Comparison of ENCODE assay signal across 10 cellular contexts in genomic region chr1:66375125-66375524, GRCh38.
DNase-seq lines count a peak whose midpoint lies in the region; ATAC-seq and TF ChIP-seq lines count a peak whose summit lies in the region.
"Had no signal": no experiment of that assay in that cellular context is flagged by ENCODE, and none has a peak within 500 bp of the region (broad histone marks: within the 10 kb centered on the region; RNA-seq: fewer than 3 reads in every experiment).

No MANE protein-coding gene starts in this region.

- CTCF ChIA-PET in activated CD8-positive, alpha-beta T cell treated with anti-CD3 and anti-CD28 coated beads for 36 hours (lab: Charles Lee): interaction anchor here (1.0 to 4.9 kb wide), 9 partner anchors 7 to 100 kb away, joined by 3 to 32 read pairs (median 6); no protein-coding TSS in a partner anchor
- CTCF ChIA-PET in activated CD8-positive, alpha-beta T cell treated with anti-CD3 and anti-CD28 coated beads, Interleukin-2, amount 10 ng/mL, durations not matched to agents 7 days and 5 days (lab: Charles Lee): interaction anchor here (0.7 to 6.4 kb wide), 8 partner anchors 8 to 132 kb away, joined by 4 to 45 read pairs (median 7); no protein-coding TSS in a partner anchor

- TF ChIP-seq CTCF in activated CD8-positive, alpha-beta T cell treated with anti-CD3 and anti-CD28 coated beads for 36 hours (IDR thresholded peaks at IDR 0.05): no peak
- TF ChIP-seq CTCF in GM20000 (IDR thresholded peaks at IDR 0.05; ENCODE audit: extremely low read depth, missing control alignments): no peak

- no peak for ATAC-seq in activated CD8-positive, alpha-beta T cell treated with anti-CD3 and anti-CD28 coated beads for 36 hours
- ATAC-seq in activated CD8-positive, alpha-beta T cell treated with anti-CD3 and anti-CD28 coated beads, Interleukin-2, amount 10 ng/mL, durations not matched to agents 7 days and 5 days: no peak
- ATAC-seq in stimulated activated effector memory CD8-positive, alpha-beta T cell treated with anti-CD3 and anti-CD28 coated beads, Interleukin-12 subunit alpha, Interleukin-12 subunit beta, amount 100 ng/mL, for 72 hours: no peak
- ATAC-seq in GM21717 (IDR thresholded peaks at IDR 0.05; ENCODE audit: unreplicated experiment) (no peak), HG03159 (IDR thresholded peaks at IDR 0.05; ENCODE audit: unreplicated experiment) (no peak)

- H3K36me3 Mint-ChIP-seq in activated CD8-positive, alpha-beta T cell treated with anti-CD3 and anti-CD28 coated beads for 36 hours (ENCODE audit: low read depth): peaks cover 34% of the 10 kb centered on the region
- H3K36me3 Mint-ChIP-seq in activated CD8-positive, alpha-beta T cell treated with anti-CD3 and anti-CD28 coated beads, Interleukin-2, amount 10 ng/mL, durations not matched to agents 7 days and 5 days (ENCODE audit: low read depth): peaks cover 42% of the 10 kb centered on the region
- peaks cover 58% of the 10 kb centered on the region for H3K36me3 Mint-ChIP-seq in stimulated activated effector memory CD8-positive, alpha-beta T cell treated with anti-CD3 and anti-CD28 coated beads, Interleukin-12 subunit alpha, Interleukin-12 subunit beta, amount 100 ng/mL, for 72 hours

- H3K27me3 Mint-ChIP-seq in activated CD8-positive, alpha-beta T cell treated with anti-CD3 and anti-CD28 coated beads for 36 hours: no peaks in the 10 kb centered on the region
- H3K27me3 Mint-ChIP-seq in activated CD8-positive, alpha-beta T cell treated with anti-CD3 and anti-CD28 coated beads, Interleukin-2, amount 10 ng/mL, durations not matched to agents 7 days and 5 days (ENCODE audit: low read depth): no peaks in the 10 kb centered on the region

- DNase-seq in activated CD8-positive, alpha-beta T cell treated with anti-CD3 and anti-CD28 coated beads for 36 hours: no peak
- DNase-seq in activated CD8-positive, alpha-beta T cell treated with anti-CD3 and anti-CD28 coated beads, Interleukin-2, amount 10 ng/mL, durations not matched to agents 7 days and 5 days: no peak
- DNase-seq in MV-4-11 (lab: John Stamatoyannopoulos, UW) (peak; percentile 65), dedifferentiated amniotic fluid mesenchymal stem cell (ENCODE audit: extremely low spot score) (peak; percentile 61), GM20000 (ENCODE audit: low spot score) (no peak)
- DNase-seq in stimulated activated effector memory CD8-positive, alpha-beta T cell treated with anti-CD3 and anti-CD28 coated beads, Interleukin-12 subunit alpha, Interleukin-12 subunit beta, amount 100 ng/mL, for 72 hours (ENCODE audit: low spot score in 2 of 2): no peak
- DNase-seq: NCI-H526 treated with DMSO at 0.1 percent for 48 hours, nucleus accumbens had no signal

- peak overlapping the region; percentile 93 for H3K27ac Mint-ChIP-seq in activated CD8-positive, alpha-beta T cell treated with anti-CD3 and anti-CD28 coated beads for 36 hours
- no peak overlapping the region for H3K27ac Mint-ChIP-seq in activated CD8-positive, alpha-beta T cell treated with anti-CD3 and anti-CD28 coated beads, Interleukin-2, amount 10 ng/mL, durations not matched to agents 7 days and 5 days
- peak overlapping the region; percentile 90 for H3K27ac Mint-ChIP-seq in stimulated activated effector memory CD8-positive, alpha-beta T cell treated with anti-CD3 and anti-CD28 coated beads, Interleukin-12 subunit alpha, Interleukin-12 subunit beta, amount 100 ng/mL, for 72 hours

- no peak overlapping the region for H3K4me3 Mint-ChIP-seq in activated CD8-positive, alpha-beta T cell treated with anti-CD3 and anti-CD28 coated beads for 36 hours
- H3K4me3 Mint-ChIP-seq in activated CD8-positive, alpha-beta T cell treated with anti-CD3 and anti-CD28 coated beads, Interleukin-2, amount 10 ng/mL, durations not matched to agents 7 days and 5 days: no peak overlapping the region
- H3K4me3 Mint-ChIP-seq in stimulated activated effector memory CD8-positive, alpha-beta T cell treated with anti-CD3 and anti-CD28 coated beads, Interleukin-12 subunit alpha, Interleukin-12 subunit beta, amount 100 ng/mL, for 72 hours: peak overlapping the region; percentile 56

- intact Hi-C loops in activated CD8-positive, alpha-beta T cell treated with anti-CD3 and anti-CD28 coated beads for 36 hours (cut with micrococcal nuclease): loop anchor here (2.0 kb wide), 3 partner anchors 44 to 100 kb away; no protein-coding TSS in a partner anchor

- POLR2A ChIA-PET in activated CD8-positive, alpha-beta T cell treated with anti-CD3 and anti-CD28 coated beads for 36 hours (lab: Charles Lee): interaction anchor here (0.7 to 2.5 kb wide), 10 partner anchors 10 to 124 kb away, joined by 3 to 8 read pairs (median 4); no protein-coding TSS in a partner anchor
- POLR2A ChIA-PET in activated CD8-positive, alpha-beta T cell treated with anti-CD3 and anti-CD28 coated beads, Interleukin-2, amount 10 ng/mL, durations not matched to agents 7 days and 5 days (lab: Charles Lee): interaction anchor here (0.7 to 1.0 kb wide), 3 partner anchors 22 to 61 kb away, joined by 3 read pairs; no protein-coding TSS in a partner anchor

- peaks cover 77% of the 10 kb centered on the region for H3K4me1 Mint-ChIP-seq in activated CD8-positive, alpha-beta T cell treated with anti-CD3 and anti-CD28 coated beads for 36 hours (ENCODE audit: low read depth)
- peaks cover 52% of the 10 kb centered on the region for H3K4me1 Mint-ChIP-seq in activated CD8-positive, alpha-beta T cell treated with anti-CD3 and anti-CD28 coated beads, Interleukin-2, amount 10 ng/mL, durations not matched to agents 7 days and 5 days (ENCODE audit: low read depth)
- peaks cover 64% of the 10 kb centered on the region for H3K4me1 Mint-ChIP-seq in stimulated activated effector memory CD8-positive, alpha-beta T cell treated with anti-CD3 and anti-CD28 coated beads, Interleukin-12 subunit alpha, Interleukin-12 subunit beta, amount 100 ng/mL, for 72 hours

- H3K9me3 Mint-ChIP-seq in activated CD8-positive, alpha-beta T cell treated with anti-CD3 and anti-CD28 coated beads for 36 hours: no peaks in the 10 kb centered on the region
- no peaks in the 10 kb centered on the region for H3K9me3 Mint-ChIP-seq in activated CD8-positive, alpha-beta T cell treated with anti-CD3 and anti-CD28 coated beads, Interleukin-2, amount 10 ng/mL, durations not matched to agents 7 days and 5 days (ENCODE audit: insufficient read depth)
- H3K9me3 Mint-ChIP-seq in stimulated activated effector memory CD8-positive, alpha-beta T cell treated with anti-CD3 and anti-CD28 coated beads, Interleukin-12 subunit alpha, Interleukin-12 subunit beta, amount 100 ng/mL, for 72 hours: no peaks in the 10 kb centered on the region

Comparison
In these comparisons a context has a peak if more than half of its experiments do, and no peak if none do; other contexts are left out.
1. DNase-seq: peak in MV-4-11 (single experiment) and dedifferentiated amniotic fluid mesenchymal stem cell (single experiment); none in activated CD8-positive, alpha-beta T cell treated with anti-CD3 and anti-CD28 coated beads for 36 hours (single experiment), activated CD8-positive, alpha-beta T cell treated with anti-CD3 and anti-CD28 coated beads, Interleukin-2, amount 10 ng/mL, durations not matched to agents 7 days and 5 days (single experiment), stimulated activated effector memory CD8-positive, alpha-beta T cell treated with anti-CD3 and anti-CD28 coated beads, Interleukin-12 subunit alpha, Interleukin-12 subunit beta, amount 100 ng/mL, for 72 hours (0 of 2) and GM20000 (single experiment).